In the genomic region with DNA sequence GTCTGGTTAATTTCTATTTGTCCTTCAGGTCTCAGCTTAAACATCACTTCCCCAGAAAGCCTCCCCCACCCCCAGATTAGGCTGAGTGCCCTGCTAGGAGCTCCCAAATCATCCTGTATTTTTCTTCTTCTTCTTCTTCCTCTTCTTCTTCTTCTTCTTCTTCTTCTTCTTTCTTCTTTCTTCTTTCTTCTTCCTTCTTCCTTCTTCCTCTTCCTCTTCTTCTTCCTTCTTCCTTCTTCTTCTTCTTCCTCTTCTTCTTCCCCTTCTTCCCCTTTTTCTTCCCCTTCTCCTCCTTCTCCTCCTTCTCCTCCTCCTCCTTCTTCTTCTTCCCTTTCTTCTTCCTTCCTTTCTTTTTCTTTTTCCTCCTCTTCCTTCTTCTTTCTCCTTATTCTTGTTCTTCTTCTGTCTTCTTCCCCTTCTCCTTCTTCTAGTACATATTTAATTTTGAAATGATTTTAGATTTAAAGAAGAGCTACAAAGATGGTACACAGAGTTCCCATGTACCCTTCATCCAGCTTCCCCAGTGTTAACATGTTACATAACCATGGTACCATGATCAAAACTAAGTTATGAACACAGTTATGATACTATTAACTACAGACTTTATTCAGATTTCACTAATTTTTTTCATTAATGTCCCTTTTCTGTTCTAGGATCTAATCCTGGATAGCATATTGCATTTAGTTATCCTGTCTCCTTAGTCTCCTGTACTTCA, we compare ENCODE assay signal across 20 cellular contexts. TPM values are rescaled to one million over a fixed set of nuclear protein-coding genes. Genes with fewer than 3 reads are reported as not detected.
DNase-seq lines count a peak whose midpoint lies in the region; ATAC-seq, FAIRE-seq and TF ChIP-seq lines count a peak whose summit lies in the region.
"Had no signal": no experiment of that assay in that cellular context is flagged by ENCODE, and none has a peak within 500 bp of the region (broad histone marks: within the 10 kb centered on the region; RNA-seq: fewer than 3 reads in every experiment).

No MANE protein-coding gene starts in this region.

- H3K4me1 ChIP-seq in HepG2 (ENCODE audit: insufficient read depth, low read length) (no peaks in the 10 kb centered on the region), right lobe of liver (no peaks in the 10 kb centered on the region), HEK293 (ENCODE audit: control insufficient read depth, insufficient read depth, low read length) (no peaks in the 10 kb centered on the region), neutrophil (ENCODE audit: control insufficient read depth in 1 of 2, insufficient read depth in 1 of 2, low read depth in 1 of 2, low read length in 1 of 2) (peaks cover 10 to 12% of the 10 kb centered on the region in 2 experiments), small intestine (ENCODE audit: control insufficient read depth in 2 of 2, insufficient read depth in 1 of 2, low read depth in 1 of 2, low read length in 1 of 2) (no peaks in the 10 kb centered on the region)
- H3K4me1 ChIP-seq: BE2C, Caco-2 had no signal

- no peak overlapping the region for H3K9ac ChIP-seq in HepG2 (ENCODE audit: insufficient read depth, low read depth, low read length)
- H3K9ac ChIP-seq: BLaER1 treated with 17β-estradiol and CSF1 and Interleukin-3, amounts not matched to agents 10 nM and 100 nM; GM23248 had no signal

- DNase-seq in HepG2 (ENCODE audit: low spot score) (no peak), right lobe of liver (no peak), small intestine (no peak)
- no peak for DNase-seq in central memory CD8-positive, alpha-beta T cell (ENCODE audit: low spot score in 2 of 2)
- no peak for DNase-seq in activated T-cell treated with anti-CD3 and anti-CD28 coated beads, Interleukin-2, amount 50 U/mL, for 1 hour
- DNase-seq: 8988T; BE2C; Caco-2; CD8-positive, alpha-beta T cell; DMS153; DND-41; GM23248; H7; HCEC 1CT had no signal

- CTCF ChIA-PET in HepG2 (lab: Yijun Ruan, JAX; ENCODE audit: low intra/inter-chr PET ratio, low total read pairs) = no interaction called here
- CTCF ChIA-PET in HEK293 (lab: Yijun Ruan, JAX) = interaction anchor here (0.6 to 1.2 kb wide), 5 partner anchors 26 to 537 kb away, joined by 3 read pairs; no protein-coding TSS in a partner anchor

- peaks cover 0 to 10% of the 10 kb centered on the region in 2 experiments; a peak in 1 of 5 replicates for H3K27me3 ChIP-seq in HepG2 (ENCODE audit: control insufficient read depth in 1 of 2, insufficient read depth in 2 of 2, low read length in 2 of 2)
- H3K27me3 ChIP-seq in right lobe of liver = no peaks in the 10 kb centered on the region
- no peaks in the 10 kb centered on the region for H3K27me3 ChIP-seq in neutrophil
- H3K27me3 ChIP-seq in small intestine (ENCODE audit: control insufficient read depth in 2 of 2, insufficient read depth in 2 of 2, low read length in 2 of 2) = no peaks in the 10 kb centered on the region
- H3K27me3 ChIP-seq: BE2C; BLaER1 treated with 17β-estradiol and CSF1 and Interleukin-3, amounts not matched to agents 10 nM and 100 nM had no signal

- TF ChIP-seq POLR2A in HepG2 (IDR thresholded peaks at IDR 0.05; ENCODE audit: insufficient read depth in 1 of 2, low read depth in 2 of 2, low read length in 2 of 2) = no peak
- TF ChIP-seq POLR2A in right lobe of liver (IDR thresholded peaks at IDR 0.05) = no peak

- H3K4me3 ChIP-seq in HepG2 (replicated peaks in 1 of 3; ENCODE audit: insufficient read depth in 1 of 3, low read depth in 2 of 3, low read length in 3 of 3) (no peak overlapping the region), right lobe of liver (no peak overlapping the region), HEK293 (ENCODE audit: low read depth, low read length) (no peak overlapping the region), neutrophil (ENCODE audit: low read depth in 1 of 2, low read length in 1 of 2) (no peak overlapping the region), small intestine (ENCODE audit: low read depth in 1 of 2, low read length in 2 of 2) (no peak overlapping the region)
- H3K4me3 ChIP-seq: BLaER1 treated with 17β-estradiol and CSF1 and Interleukin-3, amounts not matched to agents 10 nM and 100 nM; GM23248 had no signal

- ATAC-seq in HepG2 = no peak
- ATAC-seq in right lobe of liver = no peak
- ATAC-seq in central memory CD8-positive, alpha-beta T cell (replicated peaks; ENCODE audit: extremely low read depth, poor library complexity, severe bottlenecking) = no peak
- no peak for ATAC-seq in GM19397 (IDR thresholded peaks at IDR 0.05; ENCODE audit: unreplicated experiment)
- ATAC-seq: CD8-positive, alpha-beta T cell had no signal

- no peak overlapping the region for H3K4me3 Mint-ChIP-seq in central memory CD8-positive, alpha-beta T cell
- H3K4me3 Mint-ChIP-seq: CD8-positive, alpha-beta T cell had no signal

- no peaks in the 10 kb centered on the region for H3K9me3 Mint-ChIP-seq in central memory CD8-positive, alpha-beta T cell
- H3K9me3 Mint-ChIP-seq: CD8-positive, alpha-beta T cell had no signal

- no peaks in the 10 kb centered on the region for H3K36me3 ChIP-seq in HepG2 (replicated peaks in 1 of 2; ENCODE audit: control insufficient read depth in 1 of 2, insufficient read depth in 2 of 2, low read length in 2 of 2)
- no peaks in the 10 kb centered on the region for H3K36me3 ChIP-seq in right lobe of liver
- no peaks in the 10 kb centered on the region for H3K36me3 ChIP-seq in HEK293 (ENCODE audit: control insufficient read depth in 2 of 2, insufficient read depth in 1 of 2, low read length in 2 of 2)
- H3K36me3 ChIP-seq in neutrophil = no peaks in the 10 kb centered on the region
- H3K36me3 ChIP-seq in small intestine (ENCODE audit: control insufficient read depth in 2 of 2, insufficient read depth in 2 of 2, low read length in 2 of 2) = no peaks in the 10 kb centered on the region
- H3K36me3 ChIP-seq: BE2C; BLaER1 treated with 17β-estradiol and CSF1 and Interleukin-3, amounts not matched to agents 10 nM and 100 nM had no signal

- no peaks in the 10 kb centered on the region for H3K36me3 Mint-ChIP-seq in central memory CD8-positive, alpha-beta T cell (ENCODE audit: insufficient read depth)
- H3K36me3 Mint-ChIP-seq: CD8-positive, alpha-beta T cell had no signal

- POLR2A ChIA-PET in HepG2 (lab: Yijun Ruan, JAX) = no interaction called here
- POLR2A ChIA-PET in HEK293 (lab: Yijun Ruan, JAX) = interaction anchor here (1.0 kb wide), 1 partner anchor 27 kb away, joined by 3 read pairs; the partner anchor contains the start of gene DHX40

- no TSS peak for BruUV-seq in HepG2 (replicated peaks; lab: Mats Ljungman, UMichigan)

- no peak for FAIRE-seq in HepG2 (lab: Jason Lieb, UNC)
- FAIRE-seq in small intestine (lab: Jason Lieb, UNC) = no peak
- FAIRE-seq: GM12892, H1 had no signal

- H3K27ac Mint-ChIP-seq in central memory CD8-positive, alpha-beta T cell (ENCODE audit: low read depth) = peak overlapping the region; percentile 7
- H3K27ac Mint-ChIP-seq: CD8-positive, alpha-beta T cell had no signal

- H3K27ac ChIP-seq in HepG2 (ENCODE audit: extremely low read length, insufficient read depth, low read length) = no peak overlapping the region
- no peak overlapping the region for H3K27ac ChIP-seq in right lobe of liver
- no peak overlapping the region for H3K27ac ChIP-seq in HEK293 (ENCODE audit: extremely low read depth, low read depth, low read length)
- peak overlapping the region; percentile 54 for H3K27ac ChIP-seq in neutrophil
- H3K27ac ChIP-seq in small intestine (ENCODE audit: low read depth in 1 of 2, low read length in 1 of 2) = no peak overlapping the region
- H3K27ac ChIP-seq: BLaER1 treated with 17β-estradiol and CSF1 and Interleukin-3, amounts not matched to agents 10 nM and 100 nM; GM23248 had no signal

- H3K4me1 Mint-ChIP-seq in central memory CD8-positive, alpha-beta T cell = no peaks in the 10 kb centered on the region

- H2AFZ ChIP-seq in HepG2 (ENCODE audit: low read length) = no peak overlapping the region
- H2AFZ ChIP-seq: GM23248 had no signal

- in situ Hi-C loops in HepG2 (cut with HindIII; ENCODE audit: extremely low pct_ligation_motif_present, low pct_unique_long_range_greater_than_20kb) = no loop called here

- no peaks in the 10 kb centered on the region for H4K20me1 ChIP-seq in HepG2 (ENCODE audit: insufficient read depth, low read length)
- H4K20me1 ChIP-seq: BLaER1 treated with 17β-estradiol and CSF1 and Interleukin-3, amounts not matched to agents 10 nM and 100 nM had no signal

- no peak overlapping the region for H3K4me2 ChIP-seq in HepG2 (ENCODE audit: low read depth, low read length)
- H3K4me2 ChIP-seq: BLaER1 treated with 17β-estradiol and CSF1 and Interleukin-3, amounts not matched to agents 10 nM and 100 nM had no signal

- TF ChIP-seq EP300 in HepG2 (IDR thresholded peaks at IDR 0.05; ENCODE audit: low read depth in 2 of 2, low read length in 2 of 2) (no peak), HepG2 (CRISPR knock-in tag; IDR thresholded peaks at IDR 0.05; ENCODE audit: borderline replicate concordance) (no peak)

- no peak for TF ChIP-seq RAD21 in HepG2 (CRISPR knock-in tag; IDR thresholded peaks at IDR 0.05)

- H3K27me3 Mint-ChIP-seq in central memory CD8-positive, alpha-beta T cell = peaks cover 63% of the 10 kb centered on the region

- no peaks in the 10 kb centered on the region for H3K79me2 ChIP-seq in HepG2 (ENCODE audit: insufficient read depth, low read length)

- no peak for TF ChIP-seq CTCF in HepG2 (CRISPR knock-in tag; IDR thresholded peaks at IDR 0.05)
- TF ChIP-seq CTCF in right lobe of liver (IDR thresholded peaks at IDR 0.05) = no peak
- TF ChIP-seq CTCF in HEK293 (tag by site-specific recombination; IDR thresholded peaks at IDR 0.05) = no peak
- TF ChIP-seq CTCF in neutrophil (IDR thresholded peaks at IDR 0.05) = no peak

- intact Hi-C loops in HepG2 (cut with micrococcal nuclease; ENCODE audit: unreplicated experiment) (no loop called here), right lobe of liver (cut with DNase I) (no loop called here)

- H3K9me3 ChIP-seq in HepG2 (ENCODE audit: low read length) = no peaks in the 10 kb centered on the region
- no peaks in the 10 kb centered on the region for H3K9me3 ChIP-seq in right lobe of liver
- H3K9me3 ChIP-seq in HEK293 (ENCODE audit: control insufficient read depth, insufficient read depth, low read depth, low read length) = no peaks in the 10 kb centered on the region
- no peaks in the 10 kb centered on the region for H3K9me3 ChIP-seq in neutrophil
- no peaks in the 10 kb centered on the region for H3K9me3 ChIP-seq in small intestine (ENCODE audit: control insufficient read depth, low read depth)
- H3K9me3 ChIP-seq: BE2C; BLaER1 treated with 17β-estradiol and CSF1 and Interleukin-3, amounts not matched to agents 10 nM and 100 nM; Caco-2 had no signal

RNA-seq across cellular contexts. Expression of gene DHX40, which starts 27.1 kb away (rescaled TPM):
- total RNA-seq in HepG2 (2016; rRNA removed; fragmentation: Illumina TruSeq; extraction: Trizol) (37.0 and 62.6 TPM in 2 replicates), right lobe of liver (10 to 100 TPM in 2 of 6 experiments, 1 to 10 TPM in 4; 7.8 to 12.0 (median 9.4) TPM)
- 3.0 and 3.8 TPM in 2 replicates for total RNA-seq in HepG2 (2016; cell fraction: cytosol; rRNA removed; fragmentation: Illumina TruSeq; extraction: Trizol; ENCODE audit: low read depth)
- total RNA-seq in HepG2 (2016; cell fraction: insoluble cytoplasmic fraction; rRNA removed; fragmentation: Illumina TruSeq; extraction: Trizol) = 34.6 and 66.1 TPM in 2 replicates
- total RNA-seq in HepG2 (2016; cell fraction: membrane; rRNA removed; fragmentation: Illumina TruSeq; extraction: Trizol) = 8.0 and 9.8 TPM in 2 replicates
- total RNA-seq in HepG2 (2016; cell fraction: nucleus; rRNA removed; fragmentation: Illumina TruSeq; extraction: Trizol) = 19.3 and 21.1 TPM in 2 replicates
- polyA plus RNA-seq in HepG2 (2011; rRNA removed) (16.5 and 22.2 TPM in 2 replicates), small intestine (10 to 100 TPM in 2 of 3 donors, 1 to 10 TPM in 1; 9.6 to 14.7 (median 10.3) TPM)
- 9.4 and 14.4 TPM in 2 replicates for polyA plus RNA-seq in HepG2 (2011; cell fraction: cytosol; rRNA removed)
- 6.9 and 8.2 TPM in 2 replicates for polyA plus RNA-seq in HepG2 (2011; cell fraction: nucleus; rRNA removed)
- 16.5 and 24.7 TPM in 2 replicates for polyA plus RNA-seq in HepG2 (2012)
- polyA plus RNA-seq in HepG2 (2016; cell fraction: cytosol; fragmentation: Illumina TruSeq; extraction: Trizol; ENCODE audit: low read depth) = 0.87 and 0.92 TPM in 2 replicates
- 34.8 and 38.4 TPM in 2 replicates for polyA plus RNA-seq in HepG2 (2016; cell fraction: insoluble cytoplasmic fraction; fragmentation: Illumina TruSeq; extraction: Trizol; ENCODE audit: low read depth)
- 3.0 and 3.4 TPM in 2 replicates for polyA plus RNA-seq in HepG2 (2016; cell fraction: membrane; fragmentation: Illumina TruSeq; extraction: Trizol; ENCODE audit: low read depth)
- 17.5 and 18.6 TPM in 2 replicates for polyA plus RNA-seq in HepG2 (2016; cell fraction: nucleus; fragmentation: Illumina TruSeq; extraction: Trizol; ENCODE audit: insufficient read depth, low read depth)
- 14.9 and 18.7 TPM in 2 replicates for polyA minus RNA-seq in HepG2 (2011; rRNA and poly(A)+ RNA removed; ENCODE audit: low replicate concordance)
- 28.8 and 30.5 TPM in 2 replicates for polyA minus RNA-seq in HepG2 (2011; cell fraction: cytosol; rRNA and poly(A)+ RNA removed)
- polyA minus RNA-seq in HepG2 (2011; cell fraction: nucleus; rRNA and poly(A)+ RNA removed) = 27.0 and 27.4 TPM in 2 replicates

Comparison
In these comparisons a context has a peak if more than half of its experiments do, and no peak if none do; other contexts are left out.
1. Of the 63 proteins assayed by ChIP-seq in both HepG2 and HEK293: peak only in HepG2: none; only in HEK293: ZNF513; in both: none; in neither: 62.